In the genomic region with DNA sequence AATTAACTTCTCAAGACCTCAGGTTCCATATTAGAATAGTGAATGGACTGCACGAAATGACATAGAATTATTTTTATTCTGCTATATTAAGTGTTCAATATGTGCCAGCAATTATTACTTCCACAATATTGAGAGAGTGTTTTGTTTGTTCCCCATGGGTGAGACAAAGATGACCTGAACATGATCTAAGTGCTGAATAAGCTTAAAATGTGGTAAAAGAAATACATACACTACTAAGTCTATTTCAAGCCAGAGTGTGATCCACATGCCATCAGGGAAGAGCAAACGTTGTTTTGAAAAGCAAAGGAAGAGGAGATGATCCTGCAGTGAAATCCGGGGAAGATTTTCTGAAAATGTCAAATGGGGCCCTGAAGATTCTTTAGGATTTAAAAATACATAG, we compare ENCODE assay signal across 28 cellular contexts.
"Had no signal": no experiment of that assay in that cellular context is flagged by ENCODE, and none has a peak within 500 bp of the region (broad histone marks: within the 10 kb centered on the region; RNA-seq: fewer than 3 reads in every experiment).

No MANE protein-coding gene starts in this region.

- H3K36me3 ChIP-seq: neutrophil, pancreas, spleen, suprapubic skin, tibial artery, transverse colon, upper lobe of right lung, uterus had no signal

- H3K27me3 ChIP-seq: neutrophil, pancreas, spleen, suprapubic skin, testis, tibial artery, transverse colon, upper lobe of right lung, uterus had no signal

- H3K4me1 ChIP-seq: pancreas, psoas muscle, spleen, suprapubic skin, testis, tibial artery, transverse colon, upper lobe of right lung, uterus had no signal

- H3K9me3 ChIP-seq: neutrophil, pancreas, psoas muscle, suprapubic skin, testis, transverse colon, upper lobe of right lung, uterus had no signal

- H3K4me2 ChIP-seq: smooth muscle cell had no signal

- H3K4me3 ChIP-seq: pancreas, psoas muscle, skin epidermis, smooth muscle cell, spleen, suprapubic skin, testis, tibial artery, transverse colon, upper lobe of right lung, uterus had no signal

- H3K27ac ChIP-seq: neutrophil, pancreas, psoas muscle, skin epidermis, spleen, suprapubic skin, testis, tibial artery, transverse colon, upper lobe of right lung, uterus had no signal

- FAIRE-seq: pancreas had no signal

- ATAC-seq: naive thymus-derived CD8-positive, alpha-beta T cell; natural killer cell treated with Interleukin-12 subunit alpha and Interleukin-12 subunit beta and Interleukin-15 and Interleukin-18, amount 100 ng/mL, for 72 hours; pancreas; psoas muscle; right cardiac atrium; sciatic nerve; stimulated activated memory B cell treated with anti-CD40 and anti-IgM and Interleukin-4, amounts not matched to agents 10 μg/mL and 1 μg/mL and 100 μg/mL, for 72 hours; stimulated activated naive CD8-positive, alpha-beta T cell treated with anti-CD3 and anti-CD28 coated beads, Interleukin-15, amount 100 ng/mL, for 72 hours; stimulated activated naive CD8-positive, alpha-beta T cell treated with anti-CD3 and anti-CD28 coated beads, Interleukin-15, Interleukin-2, amounts not matched to agents 100 U/mL and 50 U/mL, for 24 hours; upper lobe of right lung had no signal

- DNase-seq: naive thymus-derived CD8-positive, alpha-beta T cell; nephron progenitor cell; nucleus accumbens; pancreas; psoas muscle; right cardiac atrium; spleen; stimulated activated CD4-positive, alpha-beta T cell treated with anti-CD3 and anti-CD28 coated beads, Interleukin-12 subunit alpha, Interleukin-12 subunit beta, amount 100 ng/mL, for 4 hours; stimulated activated CD4-positive, alpha-beta T cell treated with anti-CD3 and anti-CD28 coated beads, Interleukin-1b, Interleukin-23, amount 100 ng/mL, for 48 hours; stimulated activated CD4-positive, alpha-beta T cell treated with anti-CD3 and anti-CD28 coated beads, Interleukin-4, amount 100 ng/mL, for 1 hour; stimulated activated CD4-positive, alpha-beta T cell treated with anti-CD3 and anti-CD28 coated beads, Interleukin-4, amount 100 ng/mL, for 4 hours; stimulated activated CD8-positive, alpha-beta memory T cell treated with anti-CD3 and anti-CD28 coated beads, Interleukin-4, amount 100 ng/mL, for 48 hours; stimulated activated naive CD4-positive, alpha-beta T cell; stimulated activated naive CD8-positive, alpha-beta T cell treated with anti-CD3 and anti-CD28 coated beads, Interleukin-15, amount 100 ng/mL, for 72 hours; stimulated activated naive CD8-positive, alpha-beta T cell treated with anti-CD3 and anti-CD28 coated beads, Interleukin-15, Interleukin-2, amounts not matched to agents 100 U/mL and 50 U/mL, for 24 hours; substantia nigra; testis; tibial artery; transverse colon; upper lobe of right lung; uterus had no signal
